ENCODE assay signal across 8 cellular contexts in genomic region chr7:44986218-44987053, GRCh38. TPM values are rescaled to one million over a fixed set of nuclear protein-coding genes. Genes with fewer than 3 reads are reported as not detected.
A peak's percentile ranks its signal among the peaks of the same experiment; 100 is the strongest.
DNase-seq lines count a peak whose midpoint lies in the region; ATAC-seq and TF ChIP-seq lines count a peak whose summit lies in the region.

No MANE protein-coding gene starts in this region.

- H3K36me3 ChIP-seq in endodermal cell (ENCODE audit: control insufficient read depth, insufficient read depth, low read length) = peaks cover 34% of the 10 kb centered on the region

- H3K27me3 Mint-ChIP-seq in endodermal cell (ENCODE audit: insufficient read depth) (no peaks in the 10 kb centered on the region), mesothelial cell of epicardium (ENCODE audit: low read depth) (no peaks in the 10 kb centered on the region)

- H3K9ac ChIP-seq in endodermal cell (ENCODE audit: extremely low read depth, low read length, poor library complexity, severe bottlenecking) = peak overlapping the region; percentile 92

- peaks cover 31% of the 10 kb centered on the region for H3K4me1 Mint-ChIP-seq in endodermal cell
- H3K4me1 Mint-ChIP-seq in mesothelial cell of epicardium = peaks cover 55% of the 10 kb centered on the region

- peak overlapping the region; percentile 92 for H3K27ac ChIP-seq in endodermal cell (ENCODE audit: low read depth, low read length)

- H3K9me3 Mint-ChIP-seq in endodermal cell (no peaks in the 10 kb centered on the region), mesothelial cell of epicardium (no peaks in the 10 kb centered on the region)

- H3K4me3 ChIP-seq in endodermal cell (ENCODE audit: low read length) = peak overlapping the region; percentile 98

- H3K36me3 Mint-ChIP-seq in endodermal cell (ENCODE audit: low read depth) (peaks cover 39% of the 10 kb centered on the region), mesothelial cell of epicardium (peaks cover 29% of the 10 kb centered on the region)

- H3K27ac Mint-ChIP-seq in endodermal cell (peak overlapping the region; percentile 99), mesothelial cell of epicardium (peak overlapping the region; percentile 99)

- H3K4me3 Mint-ChIP-seq in endodermal cell (peak overlapping the region; percentile 99), mesothelial cell of epicardium (peak overlapping the region; percentile 95)

- no peaks in the 10 kb centered on the region for H3K9me3 ChIP-seq in endodermal cell (ENCODE audit: control insufficient read depth, low read length)

- ATAC-seq in GM19468 (IDR thresholded peaks at IDR 0.05; ENCODE audit: extremely low read depth, unreplicated experiment) = peak; percentile 92

- 1% methylated on average over 26 to 68 of the region's 68 CpGs for WGBS in endodermal cell (ENCODE audit: insufficient coverage in 1 of 2, insufficient read length in 1 of 2), 2 experiments

- no peaks in the 10 kb centered on the region for H3K27me3 ChIP-seq in endodermal cell (ENCODE audit: control insufficient read depth, insufficient read depth, low read length, poor library complexity, severe bottlenecking)

- TF ChIP-seq CTCF in endodermal cell (conservative IDR thresholded peaks at IDR 0.05) = no peak
- TF ChIP-seq CTCF in mesothelial cell of epicardium (IDR thresholded peaks at IDR 0.05; ENCODE audit: unreplicated experiment) = no peak

- no peaks in the 10 kb centered on the region for H3K4me1 ChIP-seq in endodermal cell (ENCODE audit: control insufficient read depth, insufficient read depth, low read length)

- peak; percentile 95 for DNase-seq in CMK (ENCODE audit: low read depth)
- peak; percentile 76 for DNase-seq in HS-27A (ENCODE audit: low read depth)
- DNase-seq in NOMO-1 treated with DMSO at 0.1 percent for 48 hours (lab: John Stamatoyannopoulos, UW; ENCODE audit: unreplicated experiment) = peak; percentile 90
- DNase-seq in activated CD8-positive, alpha-beta memory T cell treated with anti-CD3 and anti-CD28 coated beads, Interleukin-2, amount 50 U/mL, for 24 hours (ENCODE audit: extremely low read depth) = peak; percentile 83
- DNase-seq in endodermal cell = peak; percentile 96
- DNase-seq in mesothelial cell of epicardium (ENCODE audit: low spot score in 2 of 2, unreplicated experiment in 2 of 2) = peak; percentile 86 to 96
- DNase-seq in stimulated activated CD8-positive, alpha-beta memory T cell treated with anti-CD3 and anti-CD28 coated beads, Interleukin-15, amount 100 ng/mL, for 4 hours (ENCODE audit: low read depth in 2 of 2) = peak; percentile 90 to 93

RNA-seq across cellular contexts. Expression of gene MYO1G, which starts 7.6 kb away (rescaled TPM):
- under 1 TPM; 0.11 to 0.33 TPM for total RNA-seq in endodermal cell
- 0.07 TPM for polyA plus RNA-seq in endodermal cell (2013, experiment 1 of 2)
- polyA plus RNA-seq in endodermal cell (2013, experiment 2 of 2) = 0.12 TPM
- total RNA-seq in mesothelial cell of epicardium = 0.65 to 0.69 TPM (median 0.66 TPM) in 3 replicates

RNA-seq across cellular contexts. Expression of gene CCM2, which starts 13.6 kb away (rescaled TPM):
- 10 to 100 TPM; 37.4 to 38.1 TPM for total RNA-seq in endodermal cell
- 36.7 TPM for polyA plus RNA-seq in endodermal cell (2013, experiment 1 of 2)
- 40.5 TPM for polyA plus RNA-seq in endodermal cell (2013, experiment 2 of 2)
- 32.3 to 35.1 TPM (median 34.1 TPM) in 3 replicates for total RNA-seq in mesothelial cell of epicardium

Comparison
In these comparisons a context has a peak if more than half of its experiments do, and no peak if none do; other contexts are left out.
1. Peak in every context shown above with its lines: DNase-seq, ATAC-seq, H3K4me3 ChIP-seq and H3K27ac ChIP-seq.